13 cellular contexts compared by ENCODE assay signal in the genomic region with DNA sequence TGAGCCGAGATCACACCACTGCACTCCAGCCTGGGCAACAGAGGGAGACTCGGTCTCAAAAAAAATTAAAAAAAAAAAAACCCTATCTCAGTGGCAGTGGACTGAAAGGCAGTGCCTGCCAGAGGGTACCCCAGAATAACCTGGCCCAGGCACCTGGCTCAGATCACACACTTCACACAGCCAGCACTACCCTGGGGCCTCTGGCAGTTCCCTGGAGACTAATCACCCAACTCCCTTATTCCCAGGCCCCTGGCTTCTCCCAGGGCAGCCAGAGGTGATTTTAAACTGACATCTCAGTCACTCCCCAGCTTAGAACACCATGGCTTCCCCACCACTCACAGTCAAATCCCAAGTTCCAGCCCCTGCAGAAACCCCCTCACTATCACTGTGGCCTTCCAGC. TPM values are rescaled to one million over a fixed set of nuclear protein-coding genes. Genes with fewer than 3 reads are reported as not detected.
DNase-seq lines count a peak whose midpoint lies in the region; ATAC-seq and TF ChIP-seq lines count a peak whose summit lies in the region.
"Had no signal": no experiment of that assay in that cellular context is flagged by ENCODE, and none has a peak within 500 bp of the region (broad histone marks: within the 10 kb centered on the region; RNA-seq: fewer than 3 reads in every experiment).

No MANE protein-coding gene starts in this region.

- no peak overlapping the region for H3K23ac ChIP-seq in mesenchymal stem cell (ENCODE audit: low read length in 2 of 2)

- peaks cover 20% of the 10 kb centered on the region for H3K36me3 Mint-ChIP-seq in activated CD8-positive, alpha-beta T cell treated with anti-CD3 and anti-CD28 coated beads for 36 hours (ENCODE audit: low read depth)

- no peaks in the 10 kb centered on the region for H3K27me3 ChIP-seq in HCT116 (ENCODE audit: insufficient read depth, low read length)
- H3K27me3 ChIP-seq in mesenchymal stem cell (ENCODE audit: control insufficient read depth in 1 of 2, insufficient read depth in 1 of 2, low read length in 2 of 2): no peaks in the 10 kb centered on the region
- H3K27me3 ChIP-seq: hepatocyte had no signal

- peaks cover 51% of the 10 kb centered on the region for H3K79me2 ChIP-seq in HCT116 (ENCODE audit: insufficient read depth, low read length)

- no peaks in the 10 kb centered on the region for H3K9me3 ChIP-seq in HCT116 (ENCODE audit: control insufficient read depth in 1 of 2, insufficient read depth in 1 of 2, low read depth in 1 of 2, low read length in 2 of 2)
- H3K9me3 ChIP-seq in mesenchymal stem cell (ENCODE audit: control insufficient read depth, low read length): no peaks in the 10 kb centered on the region

- H2BK5ac ChIP-seq in mesenchymal stem cell (ENCODE audit: low read depth, low read length, poor library complexity, severe bottlenecking): no peak overlapping the region

- no peak overlapping the region for H2AK5ac ChIP-seq in mesenchymal stem cell (ENCODE audit: low read length, severe bottlenecking)

- BruUV-seq in HCT116 (replicated peaks; lab: Mats Ljungman, UMichigan): TSS peak; percentile 43

- H3K4me2 ChIP-seq in HCT116 (ENCODE audit: low read length): peak overlapping the region; percentile 98
- H3K4me2 ChIP-seq in mesenchymal stem cell (ENCODE audit: low read length, poor library complexity, severe bottlenecking): no peak overlapping the region

- no peak for TF ChIP-seq RAD21 in HCT116 (IDR thresholded peaks at IDR 0.05; ENCODE audit: low read depth)

- H3K4me1 Mint-ChIP-seq in activated CD8-positive, alpha-beta T cell treated with anti-CD3 and anti-CD28 coated beads for 36 hours (ENCODE audit: low read depth): peaks cover 35% of the 10 kb centered on the region

- no peaks in the 10 kb centered on the region for H3K9me3 Mint-ChIP-seq in activated CD8-positive, alpha-beta T cell treated with anti-CD3 and anti-CD28 coated beads for 36 hours

- no peak overlapping the region for H2BK15ac ChIP-seq in mesenchymal stem cell (ENCODE audit: low read depth, poor library complexity, severe bottlenecking)

- H3K4me1 ChIP-seq in HCT116 (ENCODE audit: control insufficient read depth in 1 of 2, insufficient read depth in 2 of 2, low read length in 2 of 2) (peaks cover 11 to 34% of the 10 kb centered on the region in 2 experiments), mesenchymal stem cell (ENCODE audit: control insufficient read depth, insufficient read depth, low read depth, low read length) (peaks cover 28% of the 10 kb centered on the region)

- intact Hi-C loops in HCT116 (cut with micrococcal nuclease): loop anchor here (5.0 kb wide), 2 partner anchors 188 to 298 kb away; a partner anchor contains a TSS
- intact Hi-C loops in activated CD8-positive, alpha-beta T cell treated with anti-CD3 and anti-CD28 coated beads for 36 hours (cut with micrococcal nuclease): no loop called here

- H3K36me3 ChIP-seq in HCT116 (ENCODE audit: control insufficient read depth in 1 of 2, insufficient read depth in 2 of 2, low read length in 2 of 2) (peaks cover 2 to 17% of the 10 kb centered on the region in 2 experiments; a peak in 2 of 4 replicates), mesenchymal stem cell (ENCODE audit: control insufficient read depth in 1 of 2, insufficient read depth in 2 of 2, low read depth in 1 of 2, low read length in 2 of 2) (peaks cover 22 to 59% of the 10 kb centered on the region in 2 experiments)

- WGBS in mesenchymal stem cell: 88% methylated on average over 2 of the region's 2 CpGs

- RAD21 ChIA-PET in HCT116 (lab: Charles Lee; ENCODE audit: low non-redundant PET in 1 of 2, low total read pairs in 2 of 2, uncharacterized antibody in 2 of 2, unreplicated experiment in 2 of 2): no interaction called here

- peak overlapping the region; percentile 56 for H3K27ac Mint-ChIP-seq in activated CD8-positive, alpha-beta T cell treated with anti-CD3 and anti-CD28 coated beads for 36 hours

- H3K79me1 ChIP-seq in mesenchymal stem cell (replicated peaks; ENCODE audit: low read length, poor library complexity, severe bottlenecking): peaks cover 39% of the 10 kb centered on the region

- H2AFZ ChIP-seq in HCT116 (ENCODE audit: low read depth, low read length, poor library complexity, severe bottlenecking) (no peak overlapping the region), mesenchymal stem cell (ENCODE audit: low read depth, low read length) (no peak overlapping the region)
- H2AFZ ChIP-seq: hepatocyte had no signal

- no peak overlapping the region for H3K18ac ChIP-seq in mesenchymal stem cell (ENCODE audit: low read depth in 1 of 2, low read length in 2 of 2)

- H3K4me3 ChIP-seq in HCT116 (replicated peaks in 1 of 2; ENCODE audit: low read depth in 1 of 2, low read length in 2 of 2): peak overlapping the region; percentile 78 to 91; a peak in 2 of 4 replicates
- no peak overlapping the region for H3K4me3 ChIP-seq in mesenchymal stem cell (ENCODE audit: insufficient read depth in 1 of 2, low read depth in 1 of 2, low read length in 2 of 2)
- H3K4me3 ChIP-seq: hepatocyte had no signal

- DNase-seq in HCT116 (ENCODE audit: low read depth, low spot score) (no peak), mesenchymal stem cell (no peak), NOMO-1 (lab: John Stamatoyannopoulos, UW; ENCODE audit: unreplicated experiment in 2 of 2) (no peak), NCI-H2029 treated with DMSO at 0.1 percent for 48 hours (lab: John Stamatoyannopoulos, UW) (no peak), kidney tubule cell (ENCODE audit: low spot score) (no peak)
- DNase-seq in activated CD8-positive, alpha-beta T cell treated with anti-CD3 and anti-CD28 coated beads for 36 hours: no peak
- DNase-seq: mammary epithelial cell; NCI-H1436; NCI-H526 treated with DMSO at 0.1 percent for 48 hours; stimulated activated CD4-positive, alpha-beta T cell treated with anti-CD3 and anti-CD28 coated beads, Interleukin-4, amount 100 ng/mL, for 1 hour had no signal

- CTCF ChIA-PET in HCT116 (lab: Charles Lee): no interaction called here
- CTCF ChIA-PET in activated CD8-positive, alpha-beta T cell treated with anti-CD3 and anti-CD28 coated beads for 36 hours (lab: Charles Lee): interaction anchor here (1.6 kb wide), 1 partner anchor 66 kb away, joined by 4 read pairs; no protein-coding TSS in a partner anchor

- no peak overlapping the region for H2BK12ac ChIP-seq in mesenchymal stem cell (ENCODE audit: low read length in 2 of 2)

- TF ChIP-seq POLR2A in HCT116 (IDR thresholded peaks at IDR 0.05; ENCODE audit: borderline replicate concordance, extremely low read depth, insufficient read depth, insufficient read length): no peak

- H3K27me3 Mint-ChIP-seq in activated CD8-positive, alpha-beta T cell treated with anti-CD3 and anti-CD28 coated beads for 36 hours: no peaks in the 10 kb centered on the region

- no peak overlapping the region for H4K8ac ChIP-seq in mesenchymal stem cell (ENCODE audit: low read length)

- no peaks in the 10 kb centered on the region for H4K20me1 ChIP-seq in HCT116 (ENCODE audit: insufficient read depth)

- H3K4ac ChIP-seq in mesenchymal stem cell (ENCODE audit: low read depth in 1 of 2, low read length in 2 of 2): no peak overlapping the region

- POLR2A ChIA-PET in HCT116 (lab: Charles Lee): interaction anchor here (1.8 to 2.1 kb wide), 2 partner anchors 16 to 44 kb away, joined by 7 read pairs; no protein-coding TSS in a partner anchor
- POLR2A ChIA-PET in activated CD8-positive, alpha-beta T cell treated with anti-CD3 and anti-CD28 coated beads for 36 hours (lab: Charles Lee): interaction anchor here (10.2 kb wide), 1 partner anchor 34 kb away, joined by 164 read pairs; a partner anchor contains a TSS

- peak overlapping the region; percentile 95; the same call in 1 of the 2 replicates for H3K9ac ChIP-seq in HCT116 (ENCODE audit: low read length)
- H3K9ac ChIP-seq in mesenchymal stem cell (ENCODE audit: low read length): peak overlapping the region; percentile 87

- H3K9me2 ChIP-seq in HCT116 (ENCODE audit: insufficient read depth): no peaks in the 10 kb centered on the region

- ATAC-seq in HCT116 (no peak), HG03432 (IDR thresholded peaks at IDR 0.05; ENCODE audit: unreplicated experiment) (no peak)
- no peak for ATAC-seq in activated CD8-positive, alpha-beta T cell treated with anti-CD3 and anti-CD28 coated beads for 36 hours

- H4K91ac ChIP-seq in mesenchymal stem cell (ENCODE audit: low read length): no peak overlapping the region

- no peak overlapping the region for H3K14ac ChIP-seq in mesenchymal stem cell (ENCODE audit: low read length in 2 of 2)

- peak overlapping the region; percentile 88 for H3K4me3 Mint-ChIP-seq in activated CD8-positive, alpha-beta T cell treated with anti-CD3 and anti-CD28 coated beads for 36 hours

- peak overlapping the region; percentile 90 for H3K27ac ChIP-seq in C4-2B
- peak overlapping the region; percentile 80 for H3K27ac ChIP-seq in HCT116 (ENCODE audit: low read depth, low read length)
- H3K27ac ChIP-seq in mesenchymal stem cell (ENCODE audit: low read length, poor library complexity, severe bottlenecking): no peak overlapping the region

- no peak for TF ChIP-seq CTCF in C4-2B (conservative IDR thresholded peaks at IDR 0.05)
- TF ChIP-seq CTCF in HCT116 (IDR thresholded peaks at IDR 0.05 in 2 of 3, conservative IDR thresholded peaks at IDR 0.05 in 1 of 3; ENCODE audit: borderline replicate concordance in 1 of 3, insufficient read depth in 1 of 3, low read depth in 2 of 3, low read length in 2 of 3): no peak
- TF ChIP-seq CTCF in activated CD8-positive, alpha-beta T cell treated with anti-CD3 and anti-CD28 coated beads for 36 hours (IDR thresholded peaks at IDR 0.05): no peak

- H2BK120ac ChIP-seq in mesenchymal stem cell (ENCODE audit: low read depth, low read length): no peak overlapping the region

RNA-seq across cellular contexts. Expression of a gene that starts 3.5 kb away (rescaled TPM):
- 27.1 TPM for total RNA-seq in HCT116 (2021; ENCODE audit: unreplicated experiment)
- 39.5 and 45.9 TPM in 2 replicates for polyA plus RNA-seq in HCT116 (2012)
- 10 to 100 TPM; 21.7 to 26.6 TPM for total RNA-seq in activated CD8-positive, alpha-beta T cell treated with anti-CD3 and anti-CD28 coated beads for 36 hours
- polyA plus RNA-seq in mesenchymal stem cell (2013, experiment 1 of 2): 11.7 TPM
- polyA plus RNA-seq in mesenchymal stem cell (2013, experiment 2 of 2): 12.9 TPM

RNA-seq across cellular contexts. Expression of a gene that starts 4.4 kb away (rescaled TPM):
- total RNA-seq in HCT116 (2021; ENCODE audit: unreplicated experiment): 12.0 TPM
- 10.6 and 10.8 TPM in 2 replicates for polyA plus RNA-seq in HCT116 (2012)
- 1 to 10 TPM; 7.4 to 7.9 TPM for total RNA-seq in activated CD8-positive, alpha-beta T cell treated with anti-CD3 and anti-CD28 coated beads for 36 hours
- polyA plus RNA-seq in mesenchymal stem cell (2013, experiment 1 of 2): 12.3 TPM
- 12.7 TPM for polyA plus RNA-seq in mesenchymal stem cell (2013, experiment 2 of 2)

RNA-seq across cellular contexts. Expression of a gene that starts 28.6 kb away (rescaled TPM):
- 908 TPM for total RNA-seq in HCT116 (2021; ENCODE audit: unreplicated experiment)
- polyA plus RNA-seq in HCT116 (2012): 1,271 and 1,421 TPM in 2 replicates
- total RNA-seq in activated CD8-positive, alpha-beta T cell treated with anti-CD3 and anti-CD28 coated beads for 36 hours: 100 to 1,000 TPM; 527 to 550 TPM
- 229 TPM for polyA plus RNA-seq in mesenchymal stem cell (2013, experiment 1 of 2)
- 226 TPM for polyA plus RNA-seq in mesenchymal stem cell (2013, experiment 2 of 2)

RNA-seq across cellular contexts. Expression of a gene that starts 39.1 kb away (rescaled TPM):
- total RNA-seq in HCT116 (2021; ENCODE audit: unreplicated experiment): 6.5 TPM
- polyA plus RNA-seq in HCT116 (2012): 6.1 and 7.3 TPM in 2 replicates
- total RNA-seq in activated CD8-positive, alpha-beta T cell treated with anti-CD3 and anti-CD28 coated beads for 36 hours: 1 to 10 TPM; 3.5 to 4.0 TPM
- polyA plus RNA-seq in mesenchymal stem cell (2013, experiment 1 of 2): 5.0 TPM
- polyA plus RNA-seq in mesenchymal stem cell (2013, experiment 2 of 2): 5.1 TPM

RNA-seq across cellular contexts. Expression of a gene that starts 39.6 kb away (rescaled TPM):
- total RNA-seq in HCT116 (2021; ENCODE audit: unreplicated experiment): 125 TPM
- polyA plus RNA-seq in HCT116 (2012): 183 and 204 TPM in 2 replicates
- 10 to 100 TPM; 88.3 to 90.0 TPM for total RNA-seq in activated CD8-positive, alpha-beta T cell treated with anti-CD3 and anti-CD28 coated beads for 36 hours
- polyA plus RNA-seq in mesenchymal stem cell (2013, experiment 1 of 2): 148 TPM
- polyA plus RNA-seq in mesenchymal stem cell (2013, experiment 2 of 2): 144 TPM

Comparison
In these comparisons a context has a peak if more than half of its experiments do, and no peak if none do; other contexts are left out.
1. H3K4me3 ChIP-seq: peak in HCT116 (2 of 2); none in mesenchymal stem cell (0 of 2).